16 cellular contexts compared by ENCODE assay signal in the genomic region with DNA sequence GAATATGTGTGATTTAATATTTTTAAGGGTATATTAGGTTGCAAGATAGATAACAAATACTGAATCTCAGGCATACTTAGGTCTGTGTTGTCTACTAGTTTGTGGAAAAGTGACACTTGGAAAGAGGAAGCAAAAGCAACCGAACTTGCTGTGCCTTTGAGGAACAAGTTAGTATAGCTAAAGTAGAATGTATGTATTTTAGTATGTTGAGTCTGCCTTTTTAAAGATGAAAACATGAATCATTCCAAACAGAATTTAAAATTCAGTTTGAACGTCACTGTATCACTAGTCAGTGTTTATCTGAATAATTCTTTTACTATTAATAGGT. TPM values are rescaled to one million over a fixed set of nuclear protein-coding genes. Genes with fewer than 3 reads are reported as not detected.
A peak's percentile ranks its signal among the peaks of the same experiment; 100 is the strongest.
DNase-seq lines count a peak whose midpoint lies in the region; ATAC-seq and TF ChIP-seq lines count a peak whose summit lies in the region.
"Had no signal": no experiment of that assay in that cellular context is flagged by ENCODE, and none has a peak within 500 bp of the region (broad histone marks: within the 10 kb centered on the region; RNA-seq: fewer than 3 reads in every experiment).

No MANE protein-coding gene starts in this region.

- H3K27me3 ChIP-seq in left lung (no peaks in the 10 kb centered on the region), hepatocyte (no peaks in the 10 kb centered on the region)
- H3K27me3 ChIP-seq: breast epithelium, esophagus muscularis mucosa, uterus had no signal

- H3K4me2 ChIP-seq in hepatocyte, result no peak overlapping the region

- intact Hi-C loops in left ventricle myocardium superior (cut with micrococcal nuclease), result no loop called here
- intact Hi-C loops in cardiac septum (cut with DNase I), result no loop called here
- intact Hi-C loops in left lung (cut with DNase I), result no loop called here

- no peak overlapping the region for H2AFZ ChIP-seq in hepatocyte

- no peaks in the 10 kb centered on the region for H3K9me3 ChIP-seq in left lung
- no peaks in the 10 kb centered on the region for H3K9me3 ChIP-seq in hepatocyte (ENCODE audit: low read depth)
- H3K9me3 ChIP-seq: breast epithelium, esophagus muscularis mucosa, uterus had no signal

- no peaks in the 10 kb centered on the region for H3K9me2 ChIP-seq in hepatocyte (replicated peaks; ENCODE audit: insufficient read depth)

- no peak for TF ChIP-seq CTCF in left lung (IDR thresholded peaks at IDR 0.05)
- TF ChIP-seq CTCF in hepatocyte (IDR thresholded peaks at IDR 0.05; ENCODE audit: poor library complexity), result no peak

- H3K36me3 ChIP-seq in left lung (no peaks in the 10 kb centered on the region), hepatocyte (replicated peaks; ENCODE audit: insufficient read depth, low read depth) (no peaks in the 10 kb centered on the region)
- H3K36me3 ChIP-seq: breast epithelium, uterus had no signal

- peaks cover 0 to 57% of the 10 kb centered on the region in 2 donors for H3K4me1 ChIP-seq in left lung
- peaks cover 30% of the 10 kb centered on the region for H3K4me1 ChIP-seq in hepatocyte (ENCODE audit: insufficient read depth)
- H3K4me1 ChIP-seq: breast epithelium had no signal

- DNase-seq in left ventricle myocardium superior (no peak), cardiac septum (ENCODE audit: low spot score) (no peak), OCI-M1 (lab: John Stamatoyannopoulos, UW) (peak; percentile 70), left lung (no peak), nucleus accumbens (lab: John Stamatoyannopoulos, UW) (no peak), NCI-H128 (lab: John Stamatoyannopoulos, UW; ENCODE audit: unreplicated experiment) (no peak), hepatocyte (ENCODE audit: low spot score) (no peak)
- DNase-seq: ACHN; activated CD8-positive, alpha-beta memory T cell treated with anti-CD3 and anti-CD28 coated beads, Interleukin-2, amount 50 U/mL, for 4 hours; activated naive CD8-positive, alpha-beta T cell treated with anti-CD3 and anti-CD28 coated beads, Interleukin-2, amount 10 ng/mL, durations not matched to agents 7 days and 5 days; NCI-H2029; SHP77; uterus had no signal

- ATAC-seq in left ventricle myocardium superior (peak; percentile 36), left lung (peak; percentile 57), HG03095 (IDR thresholded peaks at IDR 0.05; ENCODE audit: unreplicated experiment) (no peak)

- H3K79me2 ChIP-seq in hepatocyte, result peaks cover 46% of the 10 kb centered on the region

- H3K4me3 ChIP-seq in left lung (no peak overlapping the region), hepatocyte (no peak overlapping the region)
- H3K4me3 ChIP-seq: breast epithelium, esophagus muscularis mucosa, uterus had no signal

- peaks cover 3% of the 10 kb centered on the region for H4K20me1 ChIP-seq in hepatocyte (ENCODE audit: insufficient read depth, poor library complexity, severe bottlenecking)

- WGBS in hepatocyte (ENCODE audit: low lambda C conversion rate, missing lambda C conversion rate), result 85% methylated on average over 2 of the region's 2 CpGs

- peak overlapping the region in 1 of 2 donors; percentile 80 for H3K27ac ChIP-seq in left lung
- no peak overlapping the region for H3K27ac ChIP-seq in hepatocyte
- H3K27ac ChIP-seq: breast epithelium, esophagus muscularis mucosa, uterus had no signal

RNA-seq across cellular contexts. Expression of a gene that starts 12.9 kb away (rescaled TPM):
- total RNA-seq in left ventricle myocardium superior, result 10.7 TPM
- 17.4 TPM for total RNA-seq in cardiac septum
- 10 to 100 TPM; 21.6 to 36.1 TPM for total RNA-seq in left lung
- total RNA-seq in hepatocyte, result 35.4 and 38.4 TPM in 2 replicates
- 29.6 and 38.3 TPM in 2 replicates for polyA plus RNA-seq in hepatocyte
